ENCODE assay signal across 1 cellular context in the genomic region with DNA sequence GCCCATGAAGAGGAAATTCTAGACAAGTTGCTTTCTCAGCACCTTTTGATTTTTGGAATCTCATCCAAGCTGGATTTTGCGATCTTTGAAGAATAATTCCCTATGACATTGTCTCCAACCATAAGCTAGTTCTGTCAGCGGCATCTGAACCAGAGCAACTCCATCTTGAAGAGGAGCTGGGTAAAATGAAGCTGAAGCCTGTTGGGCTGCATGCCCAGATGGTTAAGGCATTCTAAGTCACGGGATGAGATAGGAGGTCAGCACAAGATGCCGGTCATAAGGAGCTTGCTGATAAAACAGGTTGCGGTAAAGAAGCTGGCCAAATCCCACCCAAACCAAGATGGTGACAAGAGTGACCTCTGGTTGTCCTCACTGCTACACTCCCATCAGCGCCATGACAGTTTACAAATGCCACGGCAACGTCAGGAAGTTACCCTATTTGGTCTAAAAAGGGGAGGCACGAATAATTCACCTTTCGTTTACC.
TF ChIP-seq lines count a peak whose summit lies in the region.
"Not testable (repeated sequence)": the region's sequence is repeated elsewhere in the genome, so short reads cannot be mapped to it uniquely, and the experiment has no call there.

No MANE protein-coding gene starts in this region.

TF ChIP-seq in K562, 482 proteins besides CTCF, POLR2A, EP300 and RAD21 (continued from another document and continues in another):
- TF ChIP-seq, protein P1, sequence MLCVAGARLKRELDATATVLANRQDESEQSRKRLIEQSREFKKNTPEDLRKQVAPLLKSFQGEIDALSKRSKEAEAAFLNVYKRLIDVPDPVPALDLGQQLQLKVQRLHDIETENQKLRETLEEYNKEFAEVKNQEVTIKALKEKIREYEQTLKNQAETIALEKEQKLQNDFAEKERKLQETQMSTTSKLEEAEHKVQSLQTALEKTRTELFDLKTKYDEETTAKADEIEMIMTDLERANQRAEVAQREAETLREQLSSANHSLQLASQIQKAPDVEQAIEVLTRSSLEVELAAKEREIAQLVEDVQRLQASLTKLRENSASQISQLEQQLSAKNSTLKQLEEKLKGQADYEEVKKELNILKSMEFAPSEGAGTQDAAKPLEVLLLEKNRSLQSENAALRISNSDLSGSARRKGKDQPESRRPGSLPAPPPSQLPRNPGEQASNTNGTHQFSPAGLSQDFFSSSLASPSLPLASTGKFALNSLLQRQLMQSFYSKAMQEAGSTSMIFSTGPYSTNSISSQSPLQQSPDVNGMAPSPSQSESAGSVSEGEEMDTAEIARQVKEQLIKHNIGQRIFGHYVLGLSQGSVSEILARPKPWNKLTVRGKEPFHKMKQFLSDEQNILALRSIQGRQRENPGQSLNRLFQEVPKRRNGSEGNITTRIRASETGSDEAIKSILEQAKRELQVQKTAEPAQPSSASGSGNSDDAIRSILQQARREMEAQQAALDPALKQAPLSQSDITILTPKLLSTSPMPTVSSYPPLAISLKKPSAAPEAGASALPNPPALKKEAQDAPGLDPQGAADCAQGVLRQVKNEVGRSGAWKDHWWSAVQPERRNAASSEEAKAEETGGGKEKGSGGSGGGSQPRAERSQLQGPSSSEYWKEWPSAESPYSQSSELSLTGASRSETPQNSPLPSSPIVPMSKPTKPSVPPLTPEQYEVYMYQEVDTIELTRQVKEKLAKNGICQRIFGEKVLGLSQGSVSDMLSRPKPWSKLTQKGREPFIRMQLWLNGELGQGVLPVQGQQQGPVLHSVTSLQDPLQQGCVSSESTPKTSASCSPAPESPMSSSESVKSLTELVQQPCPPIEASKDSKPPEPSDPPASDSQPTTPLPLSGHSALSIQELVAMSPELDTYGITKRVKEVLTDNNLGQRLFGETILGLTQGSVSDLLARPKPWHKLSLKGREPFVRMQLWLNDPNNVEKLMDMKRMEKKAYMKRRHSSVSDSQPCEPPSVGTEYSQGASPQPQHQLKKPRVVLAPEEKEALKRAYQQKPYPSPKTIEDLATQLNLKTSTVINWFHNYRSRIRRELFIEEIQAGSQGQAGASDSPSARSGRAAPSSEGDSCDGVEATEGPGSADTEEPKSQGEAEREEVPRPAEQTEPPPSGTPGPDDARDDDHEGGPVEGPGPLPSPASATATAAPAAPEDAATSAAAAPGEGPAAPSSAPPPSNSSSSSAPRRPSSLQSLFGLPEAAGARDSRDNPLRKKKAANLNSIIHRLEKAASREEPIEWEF (CRISPR knock-in tag; IDR thresholded peaks at IDR 0.05), result peak; percentile 99
- TF ChIP-seq NFRKB (IDR thresholded peaks at IDR 0.05; ENCODE audit: low read depth) (0 out of 2 replicates have a peak, but pooled peaks have one; percentile 44), E2F3 (CRISPR knock-in tag; IDR thresholded peaks at IDR 0.05) (peak; percentile 95), ATF1 (tag; IDR thresholded peaks at IDR 0.05) (peak; percentile 69), ZKSCAN3 (CRISPR knock-in tag; IDR thresholded peaks at IDR 0.05) (peak; percentile 66; the same call in 1 of the 2 replicates), ZNF75A (CRISPR knock-in tag; IDR thresholded peaks at IDR 0.05) (peak; percentile 87), ZBTB17 (CRISPR knock-in tag; IDR thresholded peaks at IDR 0.05) (peak; percentile 89), NFIX (CRISPR knock-in tag; IDR thresholded peaks at IDR 0.05; ENCODE audit: low read depth) (peak; percentile 56), CREM (IDR thresholded peaks at IDR 0.05; ENCODE audit: low read depth) (peak; percentile 39; the same call in 1 of the 2 replicates), ZNF766 (CRISPR knock-in tag; conservative IDR thresholded peaks at IDR 0.05) (peak; percentile 99), ZNF699 (CRISPR knock-in tag; IDR thresholded peaks at IDR 0.05; ENCODE audit: insufficient replicate concordance) (peak; percentile 91), ESRRA (IDR thresholded peaks at IDR 0.05; ENCODE audit: borderline replicate concordance, low read depth) (peak; percentile 95), PTTG1 (tag; IDR thresholded peaks at IDR 0.05; ENCODE audit: low read depth) (peak; percentile 94), CBFA2T2 (conservative IDR thresholded peaks at IDR 0.05) (peak; percentile 68), ETV1 (tag; conservative IDR thresholded peaks at IDR 0.05; ENCODE audit: low read depth) (peak; percentile 85), CBFA2T3 (IDR thresholded peaks at IDR 0.05) (peak; percentile 80), YY1 (IDR thresholded peaks at IDR 0.05; ENCODE audit: borderline replicate concordance in 1 of 3, control insufficient read depth in 1 of 3, extremely low read depth in 1 of 3, insufficient read depth in 3 of 3, insufficient read length in 1 of 3, insufficient replicate concordance in 2 of 3, low read depth in 1 of 3, low read length in 2 of 3) (peak; percentile 16 to 77 (median 38)), NFXL1 (CRISPR knock-in tag; IDR thresholded peaks at IDR 0.05) (peak; percentile 84), ZNF76 (CRISPR knock-in tag; IDR thresholded peaks at IDR 0.05; ENCODE audit: borderline replicate concordance) (peak; percentile 98), JUND (tag; IDR thresholded peaks at IDR 0.05; ENCODE audit: borderline replicate concordance, low read depth, low read length) (peak; percentile 52; the same call in 2 of the 3 replicates), ZNF444 (CRISPR knock-in tag; IDR thresholded peaks at IDR 0.05) (0 out of 2 replicates have a peak, but pooled peaks have one; percentile 54), FOSL1 (tag; conservative IDR thresholded peaks at IDR 0.05) (peak; percentile 52), ZFP1 (CRISPR knock-in tag; IDR thresholded peaks at IDR 0.05) (peak; percentile 81; the same call in 1 of the 2 replicates), DDX20 (tag; IDR thresholded peaks at IDR 0.05; ENCODE audit: low read depth) (peak; percentile 96), BCL6 (CRISPR knock-in tag; IDR thresholded peaks at IDR 0.05) (peak; percentile 95), ZNF134 (CRISPR knock-in tag; conservative IDR thresholded peaks at IDR 0.05) (peak; percentile 89), SMAD4 (CRISPR knock-in tag; conservative IDR thresholded peaks at IDR 0.05) (peak; percentile 99)
- TF ChIP-seq, protein P2, sequence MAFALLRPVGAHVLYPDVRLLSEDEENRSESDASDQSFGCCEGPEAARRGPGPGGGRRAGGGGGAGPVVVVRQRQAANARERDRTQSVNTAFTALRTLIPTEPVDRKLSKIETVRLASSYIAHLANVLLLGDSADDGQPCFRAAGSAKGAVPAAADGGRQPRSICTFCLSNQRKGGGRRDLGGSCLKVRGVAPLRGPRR (CRISPR knock-in tag; IDR thresholded peaks at IDR 0.05), result peak; percentile 95
- not testable (repeated sequence) for TF ChIP-seq ATF1 (CRISPR knock-in tag; IDR thresholded peaks at IDR 0.05); JUND (IDR thresholded peaks at IDR 0.05; ENCODE audit: borderline replicate concordance, low read depth, low read length)
- TF ChIP-seq, protein P3, sequence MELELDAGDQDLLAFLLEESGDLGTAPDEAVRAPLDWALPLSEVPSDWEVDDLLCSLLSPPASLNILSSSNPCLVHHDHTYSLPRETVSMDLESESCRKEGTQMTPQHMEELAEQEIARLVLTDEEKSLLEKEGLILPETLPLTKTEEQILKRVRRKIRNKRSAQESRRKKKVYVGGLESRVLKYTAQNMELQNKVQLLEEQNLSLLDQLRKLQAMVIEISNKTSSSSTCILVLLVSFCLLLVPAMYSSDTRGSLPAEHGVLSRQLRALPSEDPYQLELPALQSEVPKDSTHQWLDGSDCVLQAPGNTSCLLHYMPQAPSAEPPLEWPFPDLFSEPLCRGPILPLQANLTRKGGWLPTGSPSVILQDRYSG (tag; conservative IDR thresholded peaks at IDR 0.05; ENCODE audit: low read depth), result peak; percentile 99
- TF ChIP-seq, protein P4, sequence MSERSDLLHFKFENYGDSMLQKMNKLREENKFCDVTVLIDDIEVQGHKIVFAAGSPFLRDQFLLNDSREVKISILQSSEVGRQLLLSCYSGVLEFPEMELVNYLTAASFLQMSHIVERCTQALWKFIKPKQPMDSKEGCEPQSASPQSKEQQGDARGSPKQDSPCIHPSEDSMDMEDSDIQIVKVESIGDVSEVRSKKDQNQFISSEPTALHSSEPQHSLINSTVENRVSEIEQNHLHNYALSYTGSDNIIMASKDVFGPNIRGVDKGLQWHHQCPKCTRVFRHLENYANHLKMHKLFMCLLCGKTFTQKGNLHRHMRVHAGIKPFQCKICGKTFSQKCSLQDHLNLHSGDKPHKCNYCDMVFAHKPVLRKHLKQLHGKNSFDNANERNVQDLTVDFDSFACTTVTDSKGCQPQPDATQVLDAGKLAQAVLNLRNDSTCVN (CRISPR knock-in tag; IDR thresholded peaks at IDR 0.05), result peak; percentile 93; the same call in 1 of the 2 replicates
- TF ChIP-seq, protein P5, sequence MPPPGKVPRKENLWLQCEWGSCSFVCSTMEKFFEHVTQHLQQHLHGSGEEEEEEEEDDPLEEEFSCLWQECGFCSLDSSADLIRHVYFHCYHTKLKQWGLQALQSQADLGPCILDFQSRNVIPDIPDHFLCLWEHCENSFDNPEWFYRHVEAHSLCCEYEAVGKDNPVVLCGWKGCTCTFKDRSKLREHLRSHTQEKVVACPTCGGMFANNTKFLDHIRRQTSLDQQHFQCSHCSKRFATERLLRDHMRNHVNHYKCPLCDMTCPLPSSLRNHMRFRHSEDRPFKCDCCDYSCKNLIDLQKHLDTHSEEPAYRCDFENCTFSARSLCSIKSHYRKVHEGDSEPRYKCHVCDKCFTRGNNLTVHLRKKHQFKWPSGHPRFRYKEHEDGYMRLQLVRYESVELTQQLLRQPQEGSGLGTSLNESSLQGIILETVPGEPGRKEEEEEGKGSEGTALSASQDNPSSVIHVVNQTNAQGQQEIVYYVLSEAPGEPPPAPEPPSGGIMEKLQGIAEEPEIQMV (tag; conservative IDR thresholded peaks at IDR 0.05; ENCODE audit: low read depth), result peak; percentile 86
- TF ChIP-seq, protein P6, sequence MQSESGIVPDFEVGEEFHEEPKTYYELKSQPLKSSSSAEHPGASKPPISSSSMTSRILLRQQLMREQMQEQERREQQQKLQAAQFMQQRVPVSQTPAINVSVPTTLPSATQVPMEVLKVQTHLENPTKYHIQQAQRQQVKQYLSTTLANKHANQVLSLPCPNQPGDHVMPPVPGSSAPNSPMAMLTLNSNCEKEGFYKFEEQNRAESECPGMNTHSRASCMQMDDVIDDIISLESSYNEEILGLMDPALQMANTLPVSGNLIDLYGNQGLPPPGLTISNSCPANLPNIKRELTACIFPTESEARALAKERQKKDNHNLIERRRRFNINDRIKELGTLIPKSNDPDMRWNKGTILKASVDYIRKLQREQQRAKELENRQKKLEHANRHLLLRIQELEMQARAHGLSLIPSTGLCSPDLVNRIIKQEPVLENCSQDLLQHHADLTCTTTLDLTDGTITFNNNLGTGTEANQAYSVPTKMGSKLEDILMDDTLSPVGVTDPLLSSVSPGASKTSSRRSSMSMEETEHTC (IDR thresholded peaks at IDR 0.05), result peak; percentile 89
- TF ChIP-seq, protein P7, sequence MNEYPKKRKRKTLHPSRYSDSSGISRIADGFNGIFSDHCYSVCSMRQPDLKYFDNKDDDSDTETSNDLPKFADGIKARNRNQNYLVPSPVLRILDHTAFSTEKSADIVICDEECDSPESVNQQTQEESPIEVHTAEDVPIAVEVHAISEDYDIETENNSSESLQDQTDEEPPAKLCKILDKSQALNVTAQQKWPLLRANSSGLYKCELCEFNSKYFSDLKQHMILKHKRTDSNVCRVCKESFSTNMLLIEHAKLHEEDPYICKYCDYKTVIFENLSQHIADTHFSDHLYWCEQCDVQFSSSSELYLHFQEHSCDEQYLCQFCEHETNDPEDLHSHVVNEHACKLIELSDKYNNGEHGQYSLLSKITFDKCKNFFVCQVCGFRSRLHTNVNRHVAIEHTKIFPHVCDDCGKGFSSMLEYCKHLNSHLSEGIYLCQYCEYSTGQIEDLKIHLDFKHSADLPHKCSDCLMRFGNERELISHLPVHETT (CRISPR knock-in tag; conservative IDR thresholded peaks at IDR 0.05 in 1 of 2, IDR thresholded peaks at IDR 0.05 in 1 of 2), result peak in 1 of 2 experiments; percentile 98; a peak in 2 of 4 replicates
- TF ChIP-seq, protein P8, sequence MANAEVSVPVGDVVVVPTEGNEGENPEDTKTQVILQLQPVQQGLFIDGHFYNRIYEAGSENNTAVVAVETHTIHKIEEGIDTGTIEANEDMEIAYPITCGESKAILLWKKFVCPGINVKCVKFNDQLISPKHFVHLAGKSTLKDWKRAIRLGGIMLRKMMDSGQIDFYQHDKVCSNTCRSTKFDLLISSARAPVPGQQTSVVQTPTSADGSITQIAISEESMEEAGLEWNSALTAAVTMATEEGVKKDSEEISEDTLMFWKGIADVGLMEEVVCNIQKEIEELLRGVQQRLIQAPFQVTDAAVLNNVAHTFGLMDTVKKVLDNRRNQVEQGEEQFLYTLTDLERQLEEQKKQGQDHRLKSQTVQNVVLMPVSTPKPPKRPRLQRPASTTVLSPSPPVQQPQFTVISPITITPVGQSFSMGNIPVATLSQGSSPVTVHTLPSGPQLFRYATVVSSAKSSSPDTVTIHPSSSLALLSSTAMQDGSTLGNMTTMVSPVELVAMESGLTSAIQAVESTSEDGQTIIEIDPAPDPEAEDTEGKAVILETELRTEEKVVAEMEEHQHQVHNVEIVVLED (CRISPR knock-in tag; IDR thresholded peaks at IDR 0.05), result peak; percentile 83
- TF ChIP-seq, protein P9, sequence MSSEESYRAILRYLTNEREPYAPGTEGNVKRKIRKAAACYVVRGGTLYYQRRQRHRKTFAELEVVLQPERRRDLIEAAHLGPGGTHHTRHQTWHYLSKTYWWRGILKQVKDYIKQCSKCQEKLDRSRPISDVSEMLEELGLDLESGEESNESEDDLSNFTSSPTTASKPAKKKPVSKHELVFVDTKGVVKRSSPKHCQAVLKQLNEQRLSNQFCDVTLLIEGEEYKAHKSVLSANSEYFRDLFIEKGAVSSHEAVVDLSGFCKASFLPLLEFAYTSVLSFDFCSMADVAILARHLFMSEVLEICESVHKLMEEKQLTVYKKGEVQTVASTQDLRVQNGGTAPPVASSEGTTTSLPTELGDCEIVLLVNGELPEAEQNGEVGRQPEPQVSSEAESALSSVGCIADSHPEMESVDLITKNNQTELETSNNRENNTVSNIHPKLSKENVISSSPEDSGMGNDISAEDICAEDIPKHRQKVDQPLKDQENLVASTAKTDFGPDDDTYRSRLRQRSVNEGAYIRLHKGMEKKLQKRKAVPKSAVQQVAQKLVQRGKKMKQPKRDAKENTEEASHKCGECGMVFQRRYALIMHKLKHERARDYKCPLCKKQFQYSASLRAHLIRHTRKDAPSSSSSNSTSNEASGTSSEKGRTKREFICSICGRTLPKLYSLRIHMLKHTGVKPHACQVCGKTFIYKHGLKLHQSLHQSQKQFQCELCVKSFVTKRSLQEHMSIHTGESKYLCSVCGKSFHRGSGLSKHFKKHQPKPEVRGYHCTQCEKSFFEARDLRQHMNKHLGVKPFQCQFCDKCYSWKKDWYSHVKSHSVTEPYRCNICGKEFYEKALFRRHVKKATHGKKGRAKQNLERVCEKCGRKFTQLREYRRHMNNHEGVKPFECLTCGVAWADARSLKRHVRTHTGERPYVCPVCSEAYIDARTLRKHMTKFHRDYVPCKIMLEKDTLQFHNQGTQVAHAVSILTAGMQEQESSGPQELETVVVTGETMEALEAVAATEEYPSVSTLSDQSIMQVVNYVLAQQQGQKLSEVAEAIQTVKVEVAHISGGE (CRISPR knock-in tag; IDR thresholded peaks at IDR 0.05), result peak in 1 of 3 experiments; percentile 88; a peak in 2 of 6 replicates
